25 cellular contexts compared by ENCODE assay signal in genomic region chr10:129825772-129826171, GRCh38.
A peak's percentile ranks its signal among the peaks of the same experiment; 100 is the strongest.
DNase-seq lines count a peak whose midpoint lies in the region; ATAC-seq and TF ChIP-seq lines count a peak whose summit lies in the region.
"Had no signal": no experiment of that assay in that cellular context is flagged by ENCODE, and none has a peak within 500 bp of the region (broad histone marks: within the 10 kb centered on the region; RNA-seq: fewer than 3 reads in every experiment).

No MANE protein-coding gene starts in this region.

- no peak overlapping the region for H3K4me3 Mint-ChIP-seq in stimulated activated memory B cell treated with anti-CD40 and anti-IgM and Interleukin-4, amounts not matched to agents 10 μg/mL and 1 μg/mL and 100 μg/mL, for 72 hours
- H3K4me3 Mint-ChIP-seq: CD14-positive monocyte; CD4-positive, alpha-beta memory T cell; CD4-positive, CD25-positive, alpha-beta regulatory T cell; CD8-positive, alpha-beta memory T cell had no signal

- WGBS in neuronal stem cell (ENCODE audit: extremely low coverage in 2 of 2, insufficient read length in 2 of 2, insufficient replicate concordance in 1 of 2), 2 donors: no CpG with 5 or more reads among the region's 3 CpGs
- 43% methylated on average over 1 to 3 of the region's 3 CpGs for WGBS in esophagus squamous epithelium, 2 donors

- H3K4ac ChIP-seq in neuronal stem cell (ENCODE audit: low read length): no peak overlapping the region

- peaks cover 9% of the 10 kb centered on the region for H3K27me3 Mint-ChIP-seq in stimulated activated memory B cell treated with anti-CD40 and anti-IgM and Interleukin-4, amounts not matched to agents 10 μg/mL and 1 μg/mL and 100 μg/mL, for 72 hours

- TF ChIP-seq CTCF in coronary artery (IDR thresholded peaks at IDR 0.05) (no peak), esophagus squamous epithelium (IDR thresholded peaks at IDR 0.05) (no peak)

- no peak overlapping the region for H4K8ac ChIP-seq in neuronal stem cell (ENCODE audit: low read depth, low read length)

- no peak overlapping the region for H2BK15ac ChIP-seq in neuronal stem cell (ENCODE audit: low read length)

- no peak overlapping the region for H3K9ac ChIP-seq in neuronal stem cell (ENCODE audit: low read depth, low read length, poor library complexity)
- H3K9ac ChIP-seq: BLaER1 had no signal

- H3K27me3 ChIP-seq in neuronal stem cell (ENCODE audit: control insufficient read depth in 3 of 3, insufficient read depth in 3 of 3, low read depth in 1 of 3, low read length in 3 of 3): no peaks in the 10 kb centered on the region
- H3K27me3 ChIP-seq in esophagus squamous epithelium: no peaks in the 10 kb centered on the region
- H3K27me3 ChIP-seq: BE2C, BLaER1 had no signal

- no peaks in the 10 kb centered on the region for H3K4me1 ChIP-seq in neuronal stem cell (ENCODE audit: control insufficient read depth in 2 of 2, insufficient read depth in 1 of 2, low read depth in 1 of 2, low read length in 2 of 2)
- H3K4me1 ChIP-seq in esophagus squamous epithelium: no peaks in the 10 kb centered on the region

- no peak overlapping the region for H3K18ac ChIP-seq in neuronal stem cell (ENCODE audit: low read length)

- no peaks in the 10 kb centered on the region for H3K4me1 Mint-ChIP-seq in stimulated activated memory B cell treated with anti-CD40 and anti-IgM and Interleukin-4, amounts not matched to agents 10 μg/mL and 1 μg/mL and 100 μg/mL, for 72 hours
- H3K4me1 Mint-ChIP-seq: CD4-positive, alpha-beta memory T cell; CD4-positive, CD25-positive, alpha-beta regulatory T cell; CD8-positive, alpha-beta memory T cell had no signal

- no peak for TF ChIP-seq POLR2A in esophagus squamous epithelium (IDR thresholded peaks at IDR 0.05)

- H3K36me3 ChIP-seq in neuronal stem cell (replicated peaks in 1 of 2; ENCODE audit: control insufficient read depth in 2 of 2, insufficient read depth in 2 of 2, low read length in 2 of 2) (no peaks in the 10 kb centered on the region), esophagus squamous epithelium (no peaks in the 10 kb centered on the region)
- H3K36me3 ChIP-seq: BE2C, BLaER1 had no signal

- H3K36me3 Mint-ChIP-seq in stimulated activated memory B cell treated with anti-CD40 and anti-IgM and Interleukin-4, amounts not matched to agents 10 μg/mL and 1 μg/mL and 100 μg/mL, for 72 hours: no peaks in the 10 kb centered on the region
- H3K36me3 Mint-ChIP-seq: CD14-positive monocyte; CD4-positive, alpha-beta memory T cell; CD4-positive, CD25-positive, alpha-beta regulatory T cell; CD8-positive, alpha-beta memory T cell had no signal

- H3K9me3 ChIP-seq in neuronal stem cell (replicated peaks in 1 of 2; ENCODE audit: control insufficient read depth in 2 of 2, insufficient read depth in 1 of 2, low read depth in 1 of 2, low read length in 2 of 2): no peaks in the 10 kb centered on the region
- H3K9me3 ChIP-seq in esophagus squamous epithelium: no peaks in the 10 kb centered on the region
- H3K9me3 ChIP-seq: BE2C, BLaER1 had no signal

- H2BK5ac ChIP-seq in neuronal stem cell (ENCODE audit: low read length): no peak overlapping the region

- no peak overlapping the region for H2BK120ac ChIP-seq in neuronal stem cell (ENCODE audit: low read depth, low read length)

- no peak overlapping the region for H3K14ac ChIP-seq in neuronal stem cell (ENCODE audit: low read length)

- ATAC-seq in stimulated activated memory B cell treated with anti-CD40 and anti-IgM and Interleukin-4, amounts not matched to agents 10 μg/mL and 1 μg/mL and 100 μg/mL, for 72 hours: peak; percentile 22
- no peak for ATAC-seq in GM18873 (IDR thresholded peaks at IDR 0.05; ENCODE audit: low FRiP score, unreplicated experiment)
- ATAC-seq: GM12878 had no signal

- H3K4me3 ChIP-seq in coronary artery (no peak overlapping the region), neuronal stem cell (ENCODE audit: low read length in 2 of 2) (no peak overlapping the region), esophagus squamous epithelium (no peak overlapping the region)
- H3K4me3 ChIP-seq: BLaER1, GM12878 had no signal

- H3K27ac Mint-ChIP-seq in stimulated activated memory B cell treated with anti-CD40 and anti-IgM and Interleukin-4, amounts not matched to agents 10 μg/mL and 1 μg/mL and 100 μg/mL, for 72 hours: no peak overlapping the region
- H3K27ac Mint-ChIP-seq: CD14-positive monocyte; CD4-positive, alpha-beta memory T cell had no signal

- DNase-seq in coronary artery (ENCODE audit: low spot score) (peak; percentile 60), ecto neural progenitor cell (ENCODE audit: low spot score) (peak; percentile 29), neuronal stem cell (ENCODE audit: low spot score) (no peak), middle frontal gyrus (ENCODE audit: extremely low spot score, low spot score) (no peak), esophagus squamous epithelium (lab: John Stamatoyannopoulos, UW) (no peak)
- DNase-seq: 8988T; ACHN; BE2C; C1 segment of cervical spinal cord; CD4-positive, alpha-beta memory T cell; CD4-positive, CD25-positive, alpha-beta regulatory T cell; CD8-positive, alpha-beta memory T cell; COR-L47; DMS 273 treated with DMSO at 0.1 percent for 48 hours; DMS153; DMS53; DMS79; DND-41; EL; GDM1 had no signal

- H3K4me2 ChIP-seq in neuronal stem cell (ENCODE audit: insufficient read depth, low read length, poor library complexity, severe bottlenecking): no peak overlapping the region
- H3K4me2 ChIP-seq: BLaER1 had no signal

- H2AFZ ChIP-seq in neuronal stem cell (ENCODE audit: low read length): no peak overlapping the region

- intact Hi-C loops in esophagus squamous epithelium (cut with DNase I): no loop called here

- no peak overlapping the region for H4K91ac ChIP-seq in neuronal stem cell (ENCODE audit: low read depth, low read length, poor library complexity)

- no peak overlapping the region for H3K23ac ChIP-seq in neuronal stem cell (ENCODE audit: low read depth, low read length, poor library complexity)

- H3K79me1 ChIP-seq in neuronal stem cell (ENCODE audit: low read depth, low read length): no peaks in the 10 kb centered on the region

- no peaks in the 10 kb centered on the region for H3K9me3 Mint-ChIP-seq in stimulated activated memory B cell treated with anti-CD40 and anti-IgM and Interleukin-4, amounts not matched to agents 10 μg/mL and 1 μg/mL and 100 μg/mL, for 72 hours
- H3K9me3 Mint-ChIP-seq: CD8-positive, alpha-beta memory T cell had no signal

- H2AK5ac ChIP-seq in neuronal stem cell (ENCODE audit: low read depth, low read length): peak overlapping the region; percentile 83

- H2BK12ac ChIP-seq in neuronal stem cell (ENCODE audit: low read length): no peak overlapping the region

- H3K27ac ChIP-seq in coronary artery: no peak overlapping the region
- no peak overlapping the region for H3K27ac ChIP-seq in neuronal stem cell (replicated peaks; ENCODE audit: low read length)
- no peak overlapping the region for H3K27ac ChIP-seq in esophagus squamous epithelium
- H3K27ac ChIP-seq: BLaER1 had no signal

Comparison
In these comparisons a context has a peak if more than half of its experiments do, and no peak if none do; other contexts are left out.
1. DNase-seq: peak in coronary artery (single experiment) and ecto neural progenitor cell (single experiment); none in neuronal stem cell (single experiment), middle frontal gyrus (single experiment) and esophagus squamous epithelium (single experiment).